In genomic region chr2:71743995-71744675, GRCh38 we compare ENCODE assay signal across 18 cellular contexts.
DNase-seq lines count a peak whose midpoint lies in the region; ATAC-seq, FAIRE-seq and TF ChIP-seq lines count a peak whose summit lies in the region.
"Had no signal": no experiment of that assay in that cellular context is flagged by ENCODE, and none has a peak within 500 bp of the region (broad histone marks: within the 10 kb centered on the region; RNA-seq: fewer than 3 reads in every experiment).

No MANE protein-coding gene starts in this region.

- H3K27ac Mint-ChIP-seq in mesothelial cell of epicardium = peak overlapping the region; percentile 4
- H3K27ac Mint-ChIP-seq: activated naive CD8-positive, alpha-beta T cell treated with anti-CD3 and anti-CD28 coated beads for 36 hours had no signal

- peaks cover 12% of the 10 kb centered on the region for H3K36me3 Mint-ChIP-seq in mesothelial cell of epicardium
- H3K36me3 Mint-ChIP-seq: activated naive CD8-positive, alpha-beta T cell treated with anti-CD3 and anti-CD28 coated beads for 36 hours had no signal

- H3K4me3 Mint-ChIP-seq in mesothelial cell of epicardium = no peak overlapping the region
- H3K4me3 Mint-ChIP-seq: activated naive CD8-positive, alpha-beta T cell treated with anti-CD3 and anti-CD28 coated beads for 36 hours had no signal

- intact Hi-C loops in upper lobe of right lung (cut with DNase I) (no loop called here), ovary (cut with DNase I) (no loop called here), ascending aorta (cut with DNase I) (loop anchor here (2.0 kb wide), 1 partner anchor 27 kb away; no protein-coding TSS in a partner anchor)

- FAIRE-seq in A549 (lab: Jason Lieb, UNC) = no peak
- FAIRE-seq: endometrium, keratinocyte had no signal

- peaks cover 66% of the 10 kb centered on the region for H3K4me1 Mint-ChIP-seq in mesothelial cell of epicardium
- H3K4me1 Mint-ChIP-seq: activated naive CD8-positive, alpha-beta T cell treated with anti-CD3 and anti-CD28 coated beads for 36 hours had no signal

- peaks cover 23% of the 10 kb centered on the region for H3K9me3 Mint-ChIP-seq in mesothelial cell of epicardium

- TF ChIP-seq CTCF in A549 (IDR thresholded peaks at IDR 0.05) (no peak), mesothelial cell of epicardium (IDR thresholded peaks at IDR 0.05; ENCODE audit: unreplicated experiment) (no peak), upper lobe of right lung (IDR thresholded peaks at IDR 0.05) (no peak), ovary (IDR thresholded peaks at IDR 0.05) (no peak), ascending aorta (IDR thresholded peaks at IDR 0.05) (no peak)

- no peak overlapping the region for H3K4me2 ChIP-seq in A549

- ATAC-seq in A549 (peak in 1 of 2 experiments; percentile 8; a peak in 1 of 6 replicates), upper lobe of right lung (no peak)

- H3K36me3 ChIP-seq in upper lobe of right lung (no peaks in the 10 kb centered on the region), ovary (no peaks in the 10 kb centered on the region), ascending aorta (no peaks in the 10 kb centered on the region)
- H3K36me3 ChIP-seq: suprapubic skin had no signal

- no peak for DNase-seq in A549 (ENCODE audit: low read depth in 1 of 2, low spot score in 1 of 2)
- DNase-seq in NCI-H1694 (lab: John Stamatoyannopoulos, UW) = peak; percentile 23
- DNase-seq in cerebellum (ENCODE audit: low spot score) = peak; percentile 31
- DNase-seq in mesothelial cell of epicardium (ENCODE audit: low spot score in 2 of 2, unreplicated experiment in 2 of 2) = no peak
- DNase-seq in upper lobe of right lung = no peak
- no peak for DNase-seq in ovary
- no peak for DNase-seq in H4 (ENCODE audit: low spot score)
- DNase-seq in ascending aorta (ENCODE audit: low spot score in 2 of 2) = no peak
- DNase-seq: activated CD4-positive, alpha-beta T cell treated with anti-CD3 and anti-CD28 coated beads for 48 hours; activated naive CD8-positive, alpha-beta T cell treated with anti-CD3 and anti-CD28 coated beads for 36 hours; activated T-cell treated with anti-CD3 and anti-CD28 coated beads for 4 hours; caudate nucleus; NCI-H187 treated with DMSO at 0.1 percent for 48 hours; NCI-H69; stimulated activated CD4-positive, alpha-beta T cell treated with anti-CD3 and anti-CD28 coated beads, Interleukin-15, amount 100 ng/mL, for 24 hours had no signal

- no peaks in the 10 kb centered on the region for H3K27me3 Mint-ChIP-seq in mesothelial cell of epicardium (ENCODE audit: low read depth)

- no peak for TF ChIP-seq EP300 in A549 (IDR thresholded peaks at IDR 0.05)
- no peak for TF ChIP-seq EP300 in ovary (IDR thresholded peaks at IDR 0.05)

- H3K4me3 ChIP-seq in A549 = no peak overlapping the region
- no peak overlapping the region for H3K4me3 ChIP-seq in upper lobe of right lung
- no peak overlapping the region for H3K4me3 ChIP-seq in ovary
- no peak overlapping the region for H3K4me3 ChIP-seq in ascending aorta
- H3K4me3 ChIP-seq: suprapubic skin had no signal

- no peak for TF ChIP-seq RAD21 in A549 (conservative IDR thresholded peaks at IDR 0.05 in 1 of 2, IDR thresholded peaks at IDR 0.05 in 1 of 2)

- TF ChIP-seq POLR2A in A549 (IDR thresholded peaks at IDR 0.05; ENCODE audit: low read length) = no peak
- TF ChIP-seq POLR2A in ovary (IDR thresholded peaks at IDR 0.05) = no peak

- H3K27me3 ChIP-seq in upper lobe of right lung = no peaks in the 10 kb centered on the region
- no peaks in the 10 kb centered on the region for H3K27me3 ChIP-seq in ovary
- H3K27me3 ChIP-seq in ascending aorta = no peaks in the 10 kb centered on the region
- H3K27me3 ChIP-seq: suprapubic skin had no signal

- WGBS in A549 (ENCODE audit: missing lambda C conversion rate) = 87% methylated on average over 6 of the region's 6 CpGs
- 85 to 92% (median 92%) methylated on average over 6 of the region's 6 CpGs for WGBS in ovary, 3 donors

- CTCF ChIA-PET in A549 (lab: Yijun Ruan, JAX) = interaction anchor here (0.8 to 1.6 kb wide), 2 partner anchors 9 to 25 kb away, joined by 3 read pairs; no protein-coding TSS in a partner anchor

- POLR2A ChIA-PET in A549 (lab: Yijun Ruan, JAX) = no interaction called here

- H3K4me1 ChIP-seq in A549 (peaks cover 51% of the 10 kb centered on the region), upper lobe of right lung (peaks cover 21% of the 10 kb centered on the region), ovary (ENCODE audit: insufficient read depth) (no peaks in the 10 kb centered on the region), ascending aorta (peaks cover 23 to 28% of the 10 kb centered on the region in 2 donors)

- H3K27ac ChIP-seq in A549 = peak overlapping the region; percentile 72 to 88; a peak in 5 of 6 replicates
- no peak overlapping the region for H3K27ac ChIP-seq in upper lobe of right lung
- H3K27ac ChIP-seq in ovary = no peak overlapping the region
- H3K27ac ChIP-seq in ascending aorta = no peak overlapping the region
- H3K27ac ChIP-seq: suprapubic skin had no signal

- H3K9me3 ChIP-seq in A549 = peaks cover 29% of the 10 kb centered on the region
- H3K9me3 ChIP-seq in upper lobe of right lung = no peaks in the 10 kb centered on the region
- no peaks in the 10 kb centered on the region for H3K9me3 ChIP-seq in ovary
- peaks cover 0 to 5% of the 10 kb centered on the region in 2 donors for H3K9me3 ChIP-seq in ascending aorta
- H3K9me3 ChIP-seq: suprapubic skin had no signal

TF ChIP-seq in A549, 52 proteins besides CTCF, POLR2A, EP300 and RAD21:
- TF ChIP-seq SMC3 (IDR thresholded peaks at IDR 0.05) = no peak
TF ChIP-seq in A549: peak in this region for 0.

Comparison
In these comparisons a context has a peak if more than half of its experiments do, and no peak if none do; other contexts are left out.
1. DNase-seq: peak in NCI-H1694 (single experiment) and cerebellum (single experiment); none in A549 (0 of 2), mesothelial cell of epicardium (0 of 2), upper lobe of right lung (single experiment), ovary (0 of 5), H4 (single experiment) and ascending aorta (0 of 2).
2. H3K27ac ChIP-seq: peak in A549 (2 of 2); none in upper lobe of right lung (single experiment), ovary (0 of 2) and ascending aorta (0 of 2).